In the genomic region with DNA sequence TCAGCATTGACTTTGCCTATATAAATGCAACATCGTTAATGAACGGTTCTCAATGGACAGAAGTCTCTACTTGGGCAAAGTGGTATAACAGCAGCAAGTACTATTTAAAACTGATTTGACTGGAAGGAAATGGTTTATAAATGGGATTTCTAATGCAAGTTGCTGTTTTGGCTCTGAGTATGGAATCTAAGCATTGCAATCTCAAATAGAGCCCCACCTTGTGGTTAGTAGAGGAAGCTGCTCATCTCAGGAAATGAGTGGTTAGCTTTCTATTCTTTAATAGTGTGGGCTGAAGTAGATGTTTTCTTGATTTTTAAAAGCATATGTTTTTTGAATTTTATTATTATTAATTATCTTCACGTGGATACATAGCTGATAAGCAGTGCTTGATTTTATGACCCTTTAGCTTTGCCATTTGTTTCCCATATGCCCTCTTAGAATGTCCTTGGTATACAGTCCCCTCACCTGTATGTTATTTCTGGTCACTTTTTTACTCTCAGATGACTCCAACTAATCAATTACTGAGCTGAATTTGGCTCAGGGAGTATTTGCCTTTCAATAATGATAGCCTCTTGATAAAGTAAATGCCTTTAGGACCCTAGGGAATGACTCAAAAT, we compare ENCODE assay signal across 8 cellular contexts.
A peak's percentile ranks its signal among the peaks of the same experiment; 100 is the strongest.
DNase-seq lines count a peak whose midpoint lies in the region; ATAC-seq and TF ChIP-seq lines count a peak whose summit lies in the region.

No MANE protein-coding gene starts in this region.

- H3K27me3 ChIP-seq in osteoblast (ENCODE audit: insufficient read depth, low read length), result no peaks in the 10 kb centered on the region

- DNase-seq in activated T-cell treated with anti-CD3 and anti-CD28 coated beads, Interleukin-2, amount 50 U/mL, for 72 hours, result peak in 1 of 2 donors; percentile 8
- DNase-seq in activated T-cell treated with anti-CD3 and anti-CD28 coated beads, Interleukin-2, amount 50 U/mL, for 24 hours, result no peak
- DNase-seq in RWPE1 (ENCODE audit: low spot score) (peak; percentile 26), erythroblast (lab: John Stamatoyannopoulos, UW) (peak; percentile 57 to 66), osteoblast (ENCODE audit: insufficient read length, low spot score, missing footprints) (peak; percentile 86)
- DNase-seq in stimulated activated CD4-positive, alpha-beta T cell treated with anti-CD3 and anti-CD28 coated beads, Interleukin-4, amount 100 ng/mL, for 4 hours, result no peak

- peaks cover 0 to 4% of the 10 kb centered on the region in 2 donors for H3K9me3 Mint-ChIP-seq in activated T-cell treated with anti-CD3 and anti-CD28 coated beads, Interleukin-2, amount 50 U/mL, for 72 hours
- peaks cover 2% of the 10 kb centered on the region for H3K9me3 Mint-ChIP-seq in activated T-cell treated with anti-CD3 and anti-CD28 coated beads, Interleukin-2, amount 50 U/mL, for 24 hours

- H3K9me3 ChIP-seq in osteoblast (ENCODE audit: low read depth, low read length), result no peaks in the 10 kb centered on the region

- no peak overlapping the region for H3K4me3 ChIP-seq in osteoblast (ENCODE audit: insufficient read depth, low read length)

- H3K79me2 ChIP-seq in osteoblast (ENCODE audit: insufficient read depth, low read length), result no peaks in the 10 kb centered on the region

- POLR2A ChIA-PET in RWPE1 (lab: Yijun Ruan, JAX; ENCODE audit: low non-redundant PET), result no interaction called here

- peak; percentile 67 to 71 for ATAC-seq in activated T-cell treated with anti-CD3 and anti-CD28 coated beads, Interleukin-2, amount 50 U/mL, for 72 hours (replicated peaks in 1 of 2)
- peak; percentile 90 for ATAC-seq in GM21515 (IDR thresholded peaks at IDR 0.05; ENCODE audit: unreplicated experiment)
- ATAC-seq in HG03575 (IDR thresholded peaks at IDR 0.05; ENCODE audit: extremely low read depth, insufficient number of reproducible peaks, low FRiP score, unreplicated experiment), result peak; percentile 78

- H3K27me3 Mint-ChIP-seq in activated T-cell treated with anti-CD3 and anti-CD28 coated beads, Interleukin-2, amount 50 U/mL, for 72 hours (ENCODE audit: low read depth), result no peaks in the 10 kb centered on the region
- no peaks in the 10 kb centered on the region for H3K27me3 Mint-ChIP-seq in activated T-cell treated with anti-CD3 and anti-CD28 coated beads, Interleukin-2, amount 50 U/mL, for 24 hours

- H3K27ac Mint-ChIP-seq in activated T-cell treated with anti-CD3 and anti-CD28 coated beads, Interleukin-2, amount 50 U/mL, for 72 hours, result no peak overlapping the region
- no peak overlapping the region for H3K27ac Mint-ChIP-seq in activated T-cell treated with anti-CD3 and anti-CD28 coated beads, Interleukin-2, amount 50 U/mL, for 24 hours

- TF ChIP-seq CTCF in RWPE1 (conservative IDR thresholded peaks at IDR 0.05; ENCODE audit: low read depth) (peak; percentile 74), osteoblast (IDR thresholded peaks at IDR 0.05; ENCODE audit: extremely low read depth, low read depth, low read length) (peak; percentile 83)

- H3K4me2 ChIP-seq in osteoblast (ENCODE audit: insufficient read depth, low read length), result no peak overlapping the region

- no peaks in the 10 kb centered on the region for H4K20me1 ChIP-seq in osteoblast (ENCODE audit: insufficient read depth, low read length)

- H3K4me3 Mint-ChIP-seq in activated T-cell treated with anti-CD3 and anti-CD28 coated beads, Interleukin-2, amount 50 U/mL, for 72 hours, result no peak overlapping the region
- no peak overlapping the region for H3K4me3 Mint-ChIP-seq in activated T-cell treated with anti-CD3 and anti-CD28 coated beads, Interleukin-2, amount 50 U/mL, for 24 hours

- H3K27ac ChIP-seq in RWPE1 (no peak overlapping the region), osteoblast (ENCODE audit: low read depth, low read length) (no peak overlapping the region)

- H3K4me1 ChIP-seq in osteoblast (ENCODE audit: insufficient read depth, low read length), result peaks cover 12% of the 10 kb centered on the region

- TF ChIP-seq POLR2A in erythroblast (IDR thresholded peaks at IDR 0.05; ENCODE audit: low read length), result no peak

- CTCF ChIA-PET in RWPE1 (lab: Yijun Ruan, JAX), result interaction anchor here (0.6 to 0.9 kb wide), 4 partner anchors 12 to 209 kb away, joined by 3 to 5 read pairs (median 4); no protein-coding TSS in a partner anchor

- no peaks in the 10 kb centered on the region for H3K36me3 Mint-ChIP-seq in activated T-cell treated with anti-CD3 and anti-CD28 coated beads, Interleukin-2, amount 50 U/mL, for 72 hours (ENCODE audit: insufficient read depth in 2 of 2)
- no peaks in the 10 kb centered on the region for H3K36me3 Mint-ChIP-seq in activated T-cell treated with anti-CD3 and anti-CD28 coated beads, Interleukin-2, amount 50 U/mL, for 24 hours (ENCODE audit: low read depth)

- no peak overlapping the region for H2AFZ ChIP-seq in osteoblast (ENCODE audit: low read length)

- no peaks in the 10 kb centered on the region for H3K4me1 Mint-ChIP-seq in activated T-cell treated with anti-CD3 and anti-CD28 coated beads, Interleukin-2, amount 50 U/mL, for 72 hours (ENCODE audit: low read depth)
- H3K4me1 Mint-ChIP-seq in activated T-cell treated with anti-CD3 and anti-CD28 coated beads, Interleukin-2, amount 50 U/mL, for 24 hours (ENCODE audit: low read depth), result peaks cover 2% of the 10 kb centered on the region

- no peaks in the 10 kb centered on the region for H3K36me3 ChIP-seq in osteoblast (ENCODE audit: insufficient read depth, low read length)

Comparison
In these comparisons a context has a peak if more than half of its experiments do, and no peak if none do; other contexts are left out.
1. DNase-seq: peak in RWPE1 (single experiment), erythroblast (2 of 2) and osteoblast (single experiment); none in activated T-cell treated with anti-CD3 and anti-CD28 coated beads, Interleukin-2, amount 50 U/mL, for 24 hours (single experiment) and stimulated activated CD4-positive, alpha-beta T cell treated with anti-CD3 and anti-CD28 coated beads, Interleukin-4, amount 100 ng/mL, for 4 hours (0 of 2).
2. Peak in every context shown above with its lines, with median percentiles within 50 percentile points of each other: ATAC-seq.